11 cellular contexts compared by ENCODE assay signal in genomic region chr5:132434391-132434790, GRCh38. TPM values are rescaled to one million over a fixed set of nuclear protein-coding genes. Genes with fewer than 3 reads are reported as not detected.
A peak's percentile ranks its signal among the peaks of the same experiment; 100 is the strongest.
DNase-seq lines count a peak whose midpoint lies in the region; ATAC-seq and TF ChIP-seq lines count a peak whose summit lies in the region.
"Had no signal": no experiment of that assay in that cellular context is flagged by ENCODE, and none has a peak within 500 bp of the region (broad histone marks: within the 10 kb centered on the region; RNA-seq: fewer than 3 reads in every experiment).

No MANE protein-coding gene starts in this region.

- WGBS in heart right ventricle, 2 donors, result 83 to 90% methylated on average over 3 of the region's 3 CpGs

- no peaks in the 10 kb centered on the region for H3K27me3 Mint-ChIP-seq in chondrocyte (ENCODE audit: low read depth)
- H3K27me3 Mint-ChIP-seq: naive B cell had no signal

- H3K36me3 Mint-ChIP-seq in chondrocyte (ENCODE audit: low read depth), result no peaks in the 10 kb centered on the region

- no peak for ATAC-seq in heart right ventricle
- ATAC-seq in left cardiac atrium, result no peak
- ATAC-seq in mucosa of descending colon, result no peak
- ATAC-seq in GM18870 (IDR thresholded peaks at IDR 0.05; ENCODE audit: unreplicated experiment), result no peak

- H3K4me3 Mint-ChIP-seq in chondrocyte (ENCODE audit: unreplicated experiment), result no peak overlapping the region

- intact Hi-C loops in heart right ventricle (cut with DNase I), result no loop called here
- intact Hi-C loops in left cardiac atrium (cut with DNase I), result no loop called here
- intact Hi-C loops in uterus (cut with DNase I; ENCODE audit: low total_unique reads), result no loop called here
- intact Hi-C loops in mucosa of descending colon (cut with DNase I, micrococcal nuclease), result no loop called here

- POLR2A ChIA-PET in GM10248 (lab: Yijun Ruan, JAX), result no interaction called here

- no peak for DNase-seq in heart right ventricle
- no peak for DNase-seq in left cardiac atrium
- DNase-seq in chondrocyte (ENCODE audit: low spot score), result no peak
- no peak for DNase-seq in uterus
- no peak for DNase-seq in mucosa of descending colon
- DNase-seq in GM10248 (ENCODE audit: extremely low spot score), result no peak
- DNase-seq: caudate nucleus, naive B cell had no signal

- H3K4me1 ChIP-seq in heart right ventricle, result peaks cover 40 to 100% (median 93%) of the 10 kb centered on the region in 9 donors
- H3K4me1 ChIP-seq in muscle layer of duodenum (ENCODE audit: control insufficient read depth in 1 of 2, insufficient read depth in 2 of 2, low read length in 2 of 2), result peaks cover 60 to 65% of the 10 kb centered on the region in 2 donors
- peaks cover 12 to 16% of the 10 kb centered on the region in 2 donors for H3K4me1 ChIP-seq in uterus
- peaks cover 76% of the 10 kb centered on the region for H3K4me1 ChIP-seq in mucosa of descending colon (ENCODE audit: low read depth)

- TF ChIP-seq CTCF in heart right ventricle (IDR thresholded peaks at IDR 0.05) (no peak), chondrocyte (IDR thresholded peaks at IDR 0.05) (no peak), uterus (IDR thresholded peaks at IDR 0.05) (no peak), mucosa of descending colon (IDR thresholded peaks at IDR 0.05) (no peak), GM10248 (IDR thresholded peaks at IDR 0.05; ENCODE audit: control extremely low read depth, extremely low read depth, low read depth, missing control alignments) (no peak)

- peak overlapping the region in 7 of 10 donors; percentile 12 to 90 (median 21) for H3K27ac ChIP-seq in heart right ventricle
- peak overlapping the region; percentile 28 for H3K27ac ChIP-seq in muscle layer of duodenum (ENCODE audit: low read length)
- H3K27ac ChIP-seq in uterus, result peak overlapping the region; percentile 41 to 46
- H3K27ac ChIP-seq: VCaP had no signal

- H3K4me3 ChIP-seq in heart right ventricle, result no peak overlapping the region
- no peak overlapping the region for H3K4me3 ChIP-seq in muscle layer of duodenum (ENCODE audit: low read depth in 1 of 2, low read length in 2 of 2)
- no peak overlapping the region for H3K4me3 ChIP-seq in uterus
- H3K4me3 ChIP-seq in mucosa of descending colon, result no peak overlapping the region

- H3K9me3 Mint-ChIP-seq in chondrocyte (ENCODE audit: low read depth), result no peaks in the 10 kb centered on the region
- H3K9me3 Mint-ChIP-seq: naive B cell had no signal

- H3K27ac Mint-ChIP-seq in chondrocyte (ENCODE audit: unreplicated experiment), result peak overlapping the region; percentile 60

- H3K27me3 ChIP-seq in heart right ventricle, result no peaks in the 10 kb centered on the region
- H3K27me3 ChIP-seq in muscle layer of duodenum (ENCODE audit: low read depth, low read length), result no peaks in the 10 kb centered on the region
- no peaks in the 10 kb centered on the region for H3K27me3 ChIP-seq in uterus

- CTCF ChIA-PET in GM10248 (lab: Yijun Ruan, JAX), result interaction anchor here (0.9 to 5.8 kb wide), 5 partner anchors 8 to 66 kb away, joined by 3 to 59 read pairs (median 4); no protein-coding TSS in a partner anchor

- H3K4me1 Mint-ChIP-seq in chondrocyte (ENCODE audit: low read depth), result peaks cover 55% of the 10 kb centered on the region

- H3K9me3 ChIP-seq in heart right ventricle, result no peaks in the 10 kb centered on the region
- H3K9me3 ChIP-seq in muscle layer of duodenum (ENCODE audit: control insufficient read depth in 1 of 2, low read length in 2 of 2), result no peaks in the 10 kb centered on the region
- H3K9me3 ChIP-seq in uterus, result no peaks in the 10 kb centered on the region
- H3K9me3 ChIP-seq in mucosa of descending colon, result no peaks in the 10 kb centered on the region

- TF ChIP-seq POLR2A in uterus (IDR thresholded peaks at IDR 0.05), result no peak

- H3K36me3 ChIP-seq in heart right ventricle (peaks cover 0 to 20% (median 0%) of the 10 kb centered on the region in 9 donors), muscle layer of duodenum (ENCODE audit: control insufficient read depth in 1 of 2, insufficient read depth in 2 of 2, low read length in 2 of 2) (peaks cover 0 to 12% of the 10 kb centered on the region in 2 donors), uterus (no peaks in the 10 kb centered on the region), mucosa of descending colon (ENCODE audit: low read depth) (no peaks in the 10 kb centered on the region)

RNA-seq across cellular contexts. Expression of gene IRF1, which starts 56.2 kb away (rescaled TPM):
- 100 to 1,000 TPM in 1 of 10 donors, 10 to 100 TPM in 8, 1 to 10 TPM in 1; 9.5 to 146 (median 19.2) TPM for total RNA-seq in heart right ventricle
- polyA plus RNA-seq in heart right ventricle, result 10 to 100 TPM in 1 of 2 donors, 1 to 10 TPM in 1; 8.6 to 13.7 TPM
- 10 to 100 TPM; 11.8 to 21.4 TPM for total RNA-seq in left cardiac atrium
- 10.8 to 17.8 TPM (median 16.3 TPM) in 3 replicates for total RNA-seq in chondrocyte
- total RNA-seq in uterus, result 100 to 1,000 TPM in 1 of 4 donors, 10 to 100 TPM in 2, 1 to 10 TPM in 1; 3.8 to 110 (median 25.7) TPM
- 100 to 1,000 TPM in 2 of 3 donors, 10 to 100 TPM in 1; 89.4 to 172 (median 143) TPM for total RNA-seq in mucosa of descending colon
